14 cellular contexts compared by ENCODE assay signal in genomic region chr12:91327136-91327535, GRCh38.
DNase-seq lines count a peak whose midpoint lies in the region; ATAC-seq, FAIRE-seq and TF ChIP-seq lines count a peak whose summit lies in the region.
"Had no signal": no experiment of that assay in that cellular context is flagged by ENCODE, and none has a peak within 500 bp of the region (broad histone marks: within the 10 kb centered on the region; RNA-seq: fewer than 3 reads in every experiment).

No MANE protein-coding gene starts in this region.

- H3K79me2 ChIP-seq in astrocyte (ENCODE audit: insufficient read depth, low read length), result no peaks in the 10 kb centered on the region

- intact Hi-C loops in left ventricle myocardium superior (cut with micrococcal nuclease), result loop anchor here (10.0 kb wide), 1 partner anchor 152 kb away; no protein-coding TSS in a partner anchor
- intact Hi-C loops in sigmoid colon (cut with DNase I), result loop anchor here (2.0 kb wide), 2 partner anchors 148 to 348 kb away; no protein-coding TSS in a partner anchor
- intact Hi-C loops in psoas muscle (cut with DNase I), result loop anchor here in 1 of 2 donors (10.0 kb wide), 1 partner anchor 152 kb away; no protein-coding TSS in a partner anchor
- intact Hi-C loops in posterior cingulate gyrus (cut with DNase I), result loop anchor here (5.0 kb wide), 2 partner anchors 135 to 350 kb away; no protein-coding TSS in a partner anchor

- CTCF ChIA-PET in AG04450 (lab: Charles Lee), result interaction anchor here (0.6 to 5.2 kb wide), 15 partner anchors 9 to 567 kb away, joined by 3 to 82 read pairs (median 4); no protein-coding TSS in a partner anchor

- TF ChIP-seq CTCF in AG04450 (IDR thresholded peaks at IDR 0.05; ENCODE audit: low read depth, low read length) (no peak), astrocyte (IDR thresholded peaks at IDR 0.05; ENCODE audit: insufficient read depth, low read depth, low read length) (no peak), sigmoid colon (IDR thresholded peaks at IDR 0.05) (no peak), psoas muscle (IDR thresholded peaks at IDR 0.05) (no peak)

- no peak overlapping the region for H3K27ac Mint-ChIP-seq in astrocyte (ENCODE audit: unreplicated experiment)
- H3K27ac Mint-ChIP-seq: activated naive CD8-positive, alpha-beta T cell treated with anti-CD3 and anti-CD28 coated beads for 36 hours; CD4-positive, alpha-beta memory T cell had no signal

- WGBS in sigmoid colon, 2 donors, result 82 to 84% methylated on average over 4 of the region's 4 CpGs
- WGBS in psoas muscle, 3 donors, result 41 to 61% (median 47%) methylated on average over 4 of the region's 4 CpGs

- H3K36me3 ChIP-seq in astrocyte (ENCODE audit: insufficient read depth, low read length), result no peaks in the 10 kb centered on the region
- no peaks in the 10 kb centered on the region for H3K36me3 ChIP-seq in sigmoid colon
- no peaks in the 10 kb centered on the region for H3K36me3 ChIP-seq in psoas muscle (ENCODE audit: insufficient read depth in 1 of 2, low read depth in 1 of 2)
- H3K36me3 ChIP-seq: tibial artery had no signal

- H3K4me1 Mint-ChIP-seq in astrocyte (ENCODE audit: low read depth, unreplicated experiment), result no peaks in the 10 kb centered on the region
- H3K4me1 Mint-ChIP-seq: activated naive CD8-positive, alpha-beta T cell treated with anti-CD3 and anti-CD28 coated beads for 36 hours; central memory CD8-positive, alpha-beta T cell had no signal

- DNase-seq in AG04450 (ENCODE audit: low read depth, low spot score), result peak; percentile 56
- no peak for DNase-seq in astrocyte (ENCODE audit: low read depth)
- no peak for DNase-seq in left ventricle myocardium superior
- DNase-seq in sigmoid colon, result no peak
- DNase-seq in DMS79 (lab: John Stamatoyannopoulos, UW), result no peak
- DNase-seq in psoas muscle, result no peak
- DNase-seq in GOT3 (lab: John Stamatoyannopoulos, UW), result no peak
- DNase-seq in posterior cingulate gyrus, result no peak
- DNase-seq: activated T-cell treated with anti-CD3 and anti-CD28 coated beads, Interleukin-2, amount 50 U/mL, for 1 hour; kidney had no signal

- H3K4me3 ChIP-seq in AG04450 (ENCODE audit: low read depth, low read length) (no peak overlapping the region; the same call in 1 of the 2 replicates), astrocyte (ENCODE audit: insufficient read depth, low read depth, low read length) (no peak overlapping the region), sigmoid colon (peak overlapping the region in 1 of 4 donors; percentile 1), psoas muscle (no peak overlapping the region)
- H3K4me3 ChIP-seq: tibial artery had no signal

- no peak overlapping the region for H2AFZ ChIP-seq in astrocyte (ENCODE audit: low read depth, low read length)

- H3K27ac ChIP-seq in AG04450 (ENCODE audit: low read depth, low read length) (no peak overlapping the region), astrocyte (ENCODE audit: low read depth, low read length) (no peak overlapping the region), sigmoid colon (peak overlapping the region; percentile 30 to 57 (median 37)), psoas muscle (no peak overlapping the region)

- H3K9me3 ChIP-seq in AG04450 (ENCODE audit: control insufficient read depth, insufficient read depth, low read length), result no peaks in the 10 kb centered on the region
- H3K9me3 ChIP-seq in astrocyte (ENCODE audit: insufficient read depth, low read depth, low read length), result no peaks in the 10 kb centered on the region
- no peaks in the 10 kb centered on the region for H3K9me3 ChIP-seq in sigmoid colon
- no peaks in the 10 kb centered on the region for H3K9me3 ChIP-seq in psoas muscle
- H3K9me3 ChIP-seq: tibial artery had no signal

- no peak for TF ChIP-seq POLR2A in sigmoid colon (IDR thresholded peaks at IDR 0.05)

- TF ChIP-seq EP300 in sigmoid colon (IDR thresholded peaks at IDR 0.05), result no peak

- no peaks in the 10 kb centered on the region for H3K27me3 Mint-ChIP-seq in astrocyte (ENCODE audit: low read depth, unreplicated experiment)

- no peak overlapping the region for H3K4me2 ChIP-seq in astrocyte (ENCODE audit: low read length)

- no peak overlapping the region for H3K9ac ChIP-seq in astrocyte (ENCODE audit: low read length)

- H3K9me3 Mint-ChIP-seq in astrocyte (ENCODE audit: unreplicated experiment), result no peaks in the 10 kb centered on the region
- H3K9me3 Mint-ChIP-seq: activated naive CD8-positive, alpha-beta T cell treated with anti-CD3 and anti-CD28 coated beads for 36 hours; CD4-positive, alpha-beta memory T cell; central memory CD8-positive, alpha-beta T cell had no signal

- H3K27me3 ChIP-seq in AG04450 (ENCODE audit: control insufficient read depth, insufficient read depth, low read length) (no peaks in the 10 kb centered on the region), astrocyte (ENCODE audit: insufficient read depth, low read length) (no peaks in the 10 kb centered on the region), sigmoid colon (no peaks in the 10 kb centered on the region), psoas muscle (ENCODE audit: insufficient read depth in 3 of 3, low read length in 2 of 3) (no peaks in the 10 kb centered on the region)
- H3K27me3 ChIP-seq: tibial artery had no signal

- H3K4me1 ChIP-seq in astrocyte (ENCODE audit: insufficient read depth, low read length) (peaks cover 6% of the 10 kb centered on the region), sigmoid colon (peaks cover 0 to 14% (median 10%) of the 10 kb centered on the region in 4 donors), psoas muscle (no peaks in the 10 kb centered on the region)

- no peak overlapping the region for H3K4me3 Mint-ChIP-seq in astrocyte (ENCODE audit: unreplicated experiment)
- H3K4me3 Mint-ChIP-seq: activated naive CD8-positive, alpha-beta T cell treated with anti-CD3 and anti-CD28 coated beads for 36 hours; CD4-positive, alpha-beta memory T cell; central memory CD8-positive, alpha-beta T cell had no signal

- no peaks in the 10 kb centered on the region for H4K20me1 ChIP-seq in astrocyte (ENCODE audit: insufficient read depth, low read length)

- ATAC-seq in left ventricle myocardium superior (peak; percentile 15), psoas muscle (no peak)

- POLR2A ChIA-PET in AG04450 (lab: Yijun Ruan, JAX), result interaction anchor here (1.1 to 4.0 kb wide), 8 partner anchors 10 to 187 kb away, joined by 4 to 38 read pairs (median 6); partner anchors contain the start of gene DCN

- peak; percentile 73 for FAIRE-seq in astrocyte (lab: Jason Lieb, UNC)

- H3K36me3 Mint-ChIP-seq in astrocyte (ENCODE audit: low read depth, unreplicated experiment), result no peaks in the 10 kb centered on the region
- H3K36me3 Mint-ChIP-seq: activated naive CD8-positive, alpha-beta T cell treated with anti-CD3 and anti-CD28 coated beads for 36 hours; CD4-positive, alpha-beta memory T cell had no signal

Comparison
In these comparisons a context has a peak if more than half of its experiments do, and no peak if none do; other contexts are left out.
1. H3K27ac ChIP-seq: peak in sigmoid colon (4 of 4); none in AG04450 (single experiment), astrocyte (single experiment) and psoas muscle (single experiment).